In genomic region chr13:38993381-38993780, GRCh38 we compare ENCODE assay signal across 35 cellular contexts. TPM values are rescaled to one million over a fixed set of nuclear protein-coding genes. Genes with fewer than 3 reads are reported as not detected.
"Had no signal": no experiment of that assay in that cellular context is flagged by ENCODE, and none has a peak within 500 bp of the region (broad histone marks: within the 10 kb centered on the region; RNA-seq: fewer than 3 reads in every experiment).

No MANE protein-coding gene starts in this region.

- ATAC-seq: activated CD8-positive, alpha-beta T cell treated with anti-CD3 and anti-CD28 coated beads for 36 hours; activated T-cell treated with anti-CD3 and anti-CD28 coated beads, Interleukin-2, amount 50 U/mL, for 72 hours; PC-3; SK-N-SH treated with all-trans-retinoic acid at 6 μM for 48 hours; T-cell had no signal

- H3K4me1 ChIP-seq: ascending aorta, Peyer's patch had no signal

- H3K4me3 ChIP-seq: ascending aorta, cardiac muscle cell, MG63, Peyer's patch had no signal

- H3K27me3 ChIP-seq: ascending aorta, cardiac muscle cell, MG63, Peyer's patch had no signal

- H3K27ac ChIP-seq: ascending aorta, cardiac muscle cell, Peyer's patch had no signal

- H3K36me3 ChIP-seq: ascending aorta, cardiac muscle cell, MG63, Peyer's patch had no signal

- H3K9me3 ChIP-seq: ascending aorta, MG63, Peyer's patch had no signal

- DNase-seq: activated CD4-positive, alpha-beta T cell treated with anti-CD3 and anti-CD28 coated beads, Interleukin-2, amount 50 U/mL, for 4 hours; activated CD8-positive, alpha-beta T cell treated with anti-CD3 and anti-CD28 coated beads for 36 hours; activated effector memory CD4-positive, alpha-beta T cell treated with anti-CD3 and anti-CD28 coated beads, Interleukin-2, amount 50 U/mL, for 16 hours; activated naive CD4-positive, alpha-beta T cell; activated naive CD4-positive, alpha-beta T cell treated with anti-CD3 and anti-CD28 coated beads, Interleukin-2, amount 50 U/mL, for 16 hours; activated naive CD8-positive, alpha-beta T cell treated with anti-CD3 and anti-CD28 coated beads, Interleukin-2, amount 10 ng/mL, durations not matched to agents 7 days and 5 days; activated T-cell treated with anti-CD3 and anti-CD28 coated beads, Interleukin-2, amount 50 U/mL, for 1 hour; activated T-cell treated with anti-CD3 and anti-CD28 coated beads, Interleukin-2, amount 50 U/mL, for 72 hours; amygdala; Kasumi-1; KG1; MG63; NCI-H1048; NCI-H1105 treated with DMSO at 0.1 percent for 48 hours; NCI-H1436; NCI-H1694; NCI-H1930; NCI-H345; NCI-H524 treated with DMSO at 0.1 percent for 48 hours; NK-92 treated with Interleukin-12 subunit alpha and Interleukin-12 subunit beta, amount 100 ng/mL, for 24 hours; PC-3; Peyer's patch; RPMI8226; SIG-M5; T-cell; T-helper 2 cell; T-helper 9 cell had no signal

RNA-seq across cellular contexts. Expression of gene STOML3, which starts 2.8 kb away (rescaled TPM):
- total RNA-seq: activated CD4-positive, alpha-beta T cell treated with anti-CD3 and anti-CD28 coated beads, Interleukin-2, amount 10 ng/mL, durations not matched to agents 24 days and 14 days; activated CD8-positive, alpha-beta memory T cell treated with anti-CD3 and anti-CD28 coated beads for 36 hours; activated CD8-positive, alpha-beta T cell treated with anti-CD3 and anti-CD28 coated beads for 36 hours; activated naive CD8-positive, alpha-beta T cell treated with anti-CD3 and anti-CD28 coated beads, Interleukin-2, amount 10 ng/mL, durations not matched to agents 7 days and 5 days; activated T-cell treated with anti-CD3 and anti-CD28 coated beads, Interleukin-2, amount 50 U/mL, for 72 hours; activated T-helper 17 cell treated with anti-CD3 and anti-CD28 coated beads, Interleukin-2, amount 50 U/mL, for 72 hours; ascending aorta; cardiac muscle cell; NCI-H460; PC-3; Peyer's patch; SK-MEL-5; T-cell had no signal
